In genomic region chr22:30421695-30422480, GRCh38 we compare ENCODE assay signal across 9 cellular contexts. TPM values are rescaled to one million over a fixed set of nuclear protein-coding genes. Genes with fewer than 3 reads are reported as not detected.
DNase-seq lines count a peak whose midpoint lies in the region; ATAC-seq lines count a peak whose summit lies in the region.
"Had no signal": no experiment of that assay in that cellular context is flagged by ENCODE, and none has a peak within 500 bp of the region (broad histone marks: within the 10 kb centered on the region; RNA-seq: fewer than 3 reads in every experiment).

No MANE protein-coding gene starts in this region.

- DNase-seq in activated CD4-positive, alpha-beta T cell treated with anti-CD3 and anti-CD28 coated beads for 36 hours, result no peak
- DNase-seq in activated CD4-positive, alpha-beta T cell treated with anti-CD3 and anti-CD28 coated beads for 4 hours, result no peak
- no peak for DNase-seq in activated naive CD4-positive, alpha-beta T cell treated with anti-CD3 and anti-CD28 coated beads, Interleukin-2, amount 50 U/mL, for 72 hours (ENCODE audit: low spot score in 2 of 2)
- DNase-seq in kidney tubule cell (ENCODE audit: low spot score) (peak; percentile 57), superior temporal gyrus (ENCODE audit: extremely low spot score) (peak; percentile 13), D341Med (ENCODE audit: low spot score) (no peak), NCI-H748 (lab: John Stamatoyannopoulos, UW; ENCODE audit: unreplicated experiment) (no peak), KG1 (lab: John Stamatoyannopoulos, UW) (no peak)

- H3K27ac Mint-ChIP-seq in activated CD4-positive, alpha-beta T cell treated with anti-CD3 and anti-CD28 coated beads for 36 hours, result peak overlapping the region; percentile 97
- peak overlapping the region; percentile 95 to 97 for H3K27ac Mint-ChIP-seq in activated naive CD4-positive, alpha-beta T cell treated with anti-CD3 and anti-CD28 coated beads, Interleukin-2, amount 50 U/mL, for 72 hours

- peaks cover 43% of the 10 kb centered on the region for H3K4me1 Mint-ChIP-seq in activated CD4-positive, alpha-beta T cell treated with anti-CD3 and anti-CD28 coated beads for 36 hours

- intact Hi-C loops in activated CD4-positive, alpha-beta T cell treated with anti-CD3 and anti-CD28 coated beads for 36 hours (cut with DNase I, micrococcal nuclease), result loop anchor here (5.0 to 10.0 kb wide), 8 partner anchors 65 to 1617 kb away; partner anchors contain the start of genes CCDC157 (in 1 of the 2), DRG1 (in 1 of the 2), NF2 (in 1 of the 2) and PIK3IP1 (in 1 of the 2)

- no peak for ATAC-seq in activated CD4-positive, alpha-beta T cell treated with anti-CD3 and anti-CD28 coated beads for 36 hours
- no peak for ATAC-seq in activated naive CD4-positive, alpha-beta T cell treated with anti-CD3 and anti-CD28 coated beads, Interleukin-2, amount 50 U/mL, for 72 hours

- peaks cover 55% of the 10 kb centered on the region for H3K36me3 Mint-ChIP-seq in activated CD4-positive, alpha-beta T cell treated with anti-CD3 and anti-CD28 coated beads for 36 hours (ENCODE audit: low read depth)
- H3K36me3 Mint-ChIP-seq in activated naive CD4-positive, alpha-beta T cell treated with anti-CD3 and anti-CD28 coated beads, Interleukin-2, amount 50 U/mL, for 72 hours, result peaks cover 19 to 44% of the 10 kb centered on the region in 2 donors

- no peaks in the 10 kb centered on the region for H3K27me3 Mint-ChIP-seq in activated CD4-positive, alpha-beta T cell treated with anti-CD3 and anti-CD28 coated beads for 36 hours

- H3K4me3 Mint-ChIP-seq in activated CD4-positive, alpha-beta T cell treated with anti-CD3 and anti-CD28 coated beads for 36 hours, result peak overlapping the region; percentile 93

- POLR2A ChIA-PET in activated CD4-positive, alpha-beta T cell treated with anti-CD3 and anti-CD28 coated beads for 36 hours (lab: Charles Lee), result interaction anchor here (0.8 to 1.1 kb wide), 3 partner anchors 9 to 25 kb away, joined by 3 to 7 read pairs (median 3); partner anchors contain the start of gene SEC14L2

- CTCF ChIA-PET in activated CD4-positive, alpha-beta T cell treated with anti-CD3 and anti-CD28 coated beads for 36 hours (lab: Charles Lee), result interaction anchor here (0.8 to 7.2 kb wide), 11 partner anchors 9 to 333 kb away, joined by 3 to 90 read pairs (median 4); partner anchors contain the start of genes CASTOR1, PES1 and SEC14L2

- no peaks in the 10 kb centered on the region for H3K9me3 Mint-ChIP-seq in activated CD4-positive, alpha-beta T cell treated with anti-CD3 and anti-CD28 coated beads for 36 hours (ENCODE audit: low read depth)
- no peaks in the 10 kb centered on the region for H3K9me3 Mint-ChIP-seq in activated naive CD4-positive, alpha-beta T cell treated with anti-CD3 and anti-CD28 coated beads, Interleukin-2, amount 50 U/mL, for 72 hours

RNA-seq across cellular contexts. Expression of gene MTFP1, which starts 3.7 kb away (rescaled TPM):
- 10 to 100 TPM; 47.0 to 54.6 TPM for total RNA-seq in activated CD4-positive, alpha-beta T cell treated with anti-CD3 and anti-CD28 coated beads for 36 hours
- 10 to 100 TPM; 17.9 to 68.3 TPM for total RNA-seq in activated naive CD4-positive, alpha-beta T cell treated with anti-CD3 and anti-CD28 coated beads, Interleukin-2, amount 50 U/mL, for 72 hours

RNA-seq across cellular contexts. Expression of gene SEC14L2, which starts 25.1 kb away (rescaled TPM):
- total RNA-seq in activated CD4-positive, alpha-beta T cell treated with anti-CD3 and anti-CD28 coated beads for 36 hours, result 10 to 100 TPM; 13.8 to 18.2 TPM
- 10 to 100 TPM; 13.9 to 16.3 TPM for total RNA-seq in activated naive CD4-positive, alpha-beta T cell treated with anti-CD3 and anti-CD28 coated beads, Interleukin-2, amount 50 U/mL, for 72 hours

RNA-seq across cellular contexts. Expression of gene RNF215, which starts 34.7 kb away (rescaled TPM):
- total RNA-seq in activated CD4-positive, alpha-beta T cell treated with anti-CD3 and anti-CD28 coated beads for 36 hours, result 1 to 10 TPM; 4.3 to 7.4 TPM
- total RNA-seq in activated naive CD4-positive, alpha-beta T cell treated with anti-CD3 and anti-CD28 coated beads, Interleukin-2, amount 50 U/mL, for 72 hours, result 10 to 100 TPM in 1 of 2 donors, 1 to 10 TPM in 1; 6.8 to 11.8 TPM

RNA-seq across cellular contexts. Expression of gene SEC14L3, which starts 49.9 kb away (rescaled TPM):
- not detected for total RNA-seq in activated CD4-positive, alpha-beta T cell treated with anti-CD3 and anti-CD28 coated beads for 36 hours
- not detected for total RNA-seq in activated naive CD4-positive, alpha-beta T cell treated with anti-CD3 and anti-CD28 coated beads, Interleukin-2, amount 50 U/mL, for 72 hours
- total RNA-seq: renal cortical epithelial cell had no signal

Comparison
In these comparisons a context has a peak if more than half of its experiments do, and no peak if none do; other contexts are left out.
1. DNase-seq: peak in kidney tubule cell (single experiment) and superior temporal gyrus (single experiment); none in activated CD4-positive, alpha-beta T cell treated with anti-CD3 and anti-CD28 coated beads for 36 hours (single experiment), activated CD4-positive, alpha-beta T cell treated with anti-CD3 and anti-CD28 coated beads for 4 hours (0 of 2), activated naive CD4-positive, alpha-beta T cell treated with anti-CD3 and anti-CD28 coated beads, Interleukin-2, amount 50 U/mL, for 72 hours (0 of 2), D341Med (single experiment), NCI-H748 (single experiment) and KG1 (single experiment).